In genomic region chr9:87751869-87752268, GRCh38 we compare ENCODE assay signal across 20 cellular contexts. TPM values are rescaled to one million over a fixed set of nuclear protein-coding genes. Genes with fewer than 3 reads are reported as not detected.
DNase-seq lines count a peak whose midpoint lies in the region; FAIRE-seq and TF ChIP-seq lines count a peak whose summit lies in the region.
"Had no signal": no experiment of that assay in that cellular context is flagged by ENCODE, and none has a peak within 500 bp of the region (broad histone marks: within the 10 kb centered on the region; RNA-seq: fewer than 3 reads in every experiment).

No MANE protein-coding gene starts in this region.

- 40% methylated on average over 2 of the region's 4 CpGs for WGBS in mammary epithelial cell (ENCODE audit: low coverage, missing lambda C conversion rate)

- H3K4me1 ChIP-seq in mammary epithelial cell (ENCODE audit: insufficient read depth, low read length) (no peaks in the 10 kb centered on the region), breast epithelium (no peaks in the 10 kb centered on the region)

- no peaks in the 10 kb centered on the region for H4K20me1 ChIP-seq in mammary epithelial cell (ENCODE audit: insufficient read depth, low read length)
- H4K20me1 ChIP-seq: BLaER1 treated with 17β-estradiol and CSF1 and Interleukin-3, amounts not matched to agents 10 nM and 100 nM had no signal

- H3K79me2 ChIP-seq in mammary epithelial cell (ENCODE audit: insufficient read depth, low read length), result no peaks in the 10 kb centered on the region

- DNase-seq in mammary epithelial cell (peak; percentile 5), breast epithelium (ENCODE audit: low spot score in 2 of 2) (no peak), RCC 7860 (ENCODE audit: low spot score) (peak; percentile 41), kidney tubule cell (ENCODE audit: low spot score) (peak; percentile 45), NCI-H2081 (lab: John Stamatoyannopoulos, UW) (no peak), NCI-H1694 treated with DMSO at 0.1 percent for 48 hours (lab: John Stamatoyannopoulos, UW) (no peak), RPMI8226 (no peak), DMS153 treated with DMSO at 0.1 percent for 48 hours (lab: John Stamatoyannopoulos, UW; ENCODE audit: unreplicated experiment) (no peak)
- DNase-seq: Calu3; CD4-positive, CD25-positive, alpha-beta regulatory T cell; DMS 273 treated with DMSO at 0.1 percent for 48 hours; DMS79; GOT3; H9 had no signal

- BruUV-seq in mammary epithelial cell (replicated peaks; lab: Mats Ljungman, UMichigan), result no TSS peak

- dilution Hi-C loops in mammary epithelial cell (cut with HindIII; ENCODE audit: low sequenced_read_pairs), result no loop called here

- no peak overlapping the region for H3K4me3 ChIP-seq in mammary epithelial cell (replicated peaks in 1 of 3; ENCODE audit: insufficient read depth in 1 of 3, low read depth in 2 of 3, low read length in 3 of 3)
- H3K4me3 ChIP-seq in breast epithelium, result no peak overlapping the region
- H3K4me3 ChIP-seq: BLaER1 treated with 17β-estradiol and CSF1 and Interleukin-3, amounts not matched to agents 10 nM and 100 nM; GM12878; K562 had no signal

- H3K27me3 ChIP-seq in mammary epithelial cell (ENCODE audit: insufficient read depth, low read length) (no peaks in the 10 kb centered on the region), breast epithelium (peaks cover 0 to 5% of the 10 kb centered on the region in 2 donors)
- H3K27me3 ChIP-seq: BLaER1 treated with 17β-estradiol and CSF1 and Interleukin-3, amounts not matched to agents 10 nM and 100 nM had no signal

- CTCF ChIA-PET in mammary epithelial cell (lab: Charles Lee; ENCODE audit: low non-redundant PET), result no interaction called here

- intact Hi-C loops in mammary epithelial cell (cut with micrococcal nuclease), result loop anchor here (1.0 kb wide), 1 partner anchor 11 kb away; no protein-coding TSS in a partner anchor
- intact Hi-C loops in breast epithelium (cut with DNase I; ENCODE audit: low total_unique reads), result no loop called here

- no peak for TF ChIP-seq POLR2A in breast epithelium (IDR thresholded peaks at IDR 0.05)

- H3K9me3 ChIP-seq in mammary epithelial cell (replicated peaks; ENCODE audit: insufficient read depth, low read length), result peaks cover 2% of the 10 kb centered on the region
- peaks cover 0 to 12% of the 10 kb centered on the region in 2 donors for H3K9me3 ChIP-seq in breast epithelium

- no peak overlapping the region for H3K9ac ChIP-seq in mammary epithelial cell (ENCODE audit: insufficient read depth, low read length)
- H3K9ac ChIP-seq: BLaER1 treated with 17β-estradiol and CSF1 and Interleukin-3, amounts not matched to agents 10 nM and 100 nM had no signal

- H2AFZ ChIP-seq in mammary epithelial cell (ENCODE audit: low read depth, low read length), result no peak overlapping the region

- H3K27ac ChIP-seq in mammary epithelial cell (ENCODE audit: insufficient read depth, low read depth, low read length), result no peak overlapping the region
- H3K27ac ChIP-seq in breast epithelium, result no peak overlapping the region
- H3K27ac ChIP-seq: 22Rv1; BLaER1 treated with 17β-estradiol and CSF1 and Interleukin-3, amounts not matched to agents 10 nM and 100 nM had no signal

- no peak overlapping the region for H3K4me2 ChIP-seq in mammary epithelial cell (ENCODE audit: insufficient read depth, low read depth, low read length)
- H3K4me2 ChIP-seq: BLaER1 treated with 17β-estradiol and CSF1 and Interleukin-3, amounts not matched to agents 10 nM and 100 nM had no signal

- in situ Hi-C loops in mammary epithelial cell (cut with MboI; ENCODE audit: low sequenced_read_pairs in 2 of 2), result no loop called here

- no peak for FAIRE-seq in RCC 7860 (lab: Jason Lieb, UNC)
- FAIRE-seq: GM12878, GM18507, HTR-8/SVneo, K562 had no signal

- H3K36me3 ChIP-seq in mammary epithelial cell (ENCODE audit: insufficient read depth, low read length) (no peaks in the 10 kb centered on the region), breast epithelium (no peaks in the 10 kb centered on the region)
- H3K36me3 ChIP-seq: BLaER1 treated with 17β-estradiol and CSF1 and Interleukin-3, amounts not matched to agents 10 nM and 100 nM had no signal

- TF ChIP-seq CTCF in mammary epithelial cell (conservative IDR thresholded peaks at IDR 0.05 in 1 of 2, IDR thresholded peaks at IDR 0.05 in 1 of 2; ENCODE audit: extremely low read depth in 1 of 2, insufficient read depth in 1 of 2, low read depth in 1 of 2, low read length in 2 of 2) (no peak), breast epithelium (IDR thresholded peaks at IDR 0.05) (no peak)

RNA-seq across cellular contexts. Expression of gene CTSL, which starts 25.9 kb away (rescaled TPM):
- total RNA-seq in mammary epithelial cell (100 to 1,000 TPM in 1 of 2 donors, 10 to 100 TPM in 1; 38.8 to 109 TPM), breast epithelium (100 to 1,000 TPM in 2 of 3 donors, 10 to 100 TPM in 1; 89.0 to 147 (median 134) TPM)
- polyA plus RNA-seq in mammary epithelial cell, result 131 TPM
- 24.0 TPM for polyA minus RNA-seq in mammary epithelial cell

Comparison
In these comparisons a context has a peak if more than half of its experiments do, and no peak if none do; other contexts are left out.
1. DNase-seq: peak in mammary epithelial cell (single experiment), RCC 7860 (single experiment) and kidney tubule cell (single experiment); none in breast epithelium (0 of 2), NCI-H2081 (0 of 2), NCI-H1694 treated with DMSO at 0.1 percent for 48 hours (single experiment), RPMI8226 (single experiment) and DMS153 treated with DMSO at 0.1 percent for 48 hours (single experiment).